Comparison of ENCODE assay signal across 26 cellular contexts in the genomic region with DNA sequence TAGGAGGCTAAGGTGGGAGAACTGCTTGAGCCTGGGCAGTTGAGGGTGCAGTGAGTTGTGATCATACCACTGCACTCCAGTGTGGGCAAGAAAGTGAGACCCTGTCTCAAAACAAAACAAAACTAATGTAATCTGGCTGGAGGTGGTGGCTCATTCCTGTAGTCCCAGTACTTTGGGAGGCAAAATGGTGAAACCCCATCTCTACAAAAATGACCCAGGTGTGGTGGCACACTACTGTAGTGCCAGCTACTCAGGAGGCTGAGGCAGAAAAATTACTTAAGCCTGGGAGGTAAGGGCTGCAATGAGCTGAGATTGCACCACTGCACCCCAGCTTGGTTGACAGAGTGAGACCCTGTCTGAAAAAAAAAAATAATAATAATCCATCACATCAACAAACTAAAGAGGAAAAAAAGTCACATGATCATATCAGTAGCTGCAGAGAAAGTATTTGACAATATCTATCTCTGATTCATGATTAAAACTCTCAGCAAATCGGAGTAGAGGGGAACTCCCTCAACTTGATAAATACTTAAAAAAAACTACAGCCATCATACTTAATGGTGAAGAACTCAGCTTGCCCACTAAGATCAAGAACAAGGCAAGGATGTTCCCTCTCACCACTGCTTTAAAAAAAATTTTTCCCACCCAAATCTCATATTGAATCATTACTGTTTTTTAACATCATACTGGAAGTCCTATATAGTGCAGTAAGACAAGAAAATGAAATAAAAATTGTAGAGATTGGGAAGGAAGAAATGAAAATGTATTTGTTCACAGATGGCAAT.
"Had no signal": no experiment of that assay in that cellular context is flagged by ENCODE, and none has a peak within 500 bp of the region (broad histone marks: within the 10 kb centered on the region; RNA-seq: fewer than 3 reads in every experiment).

No MANE protein-coding gene starts in this region.

- H3K27ac ChIP-seq: neural progenitor cell, SJCRH30, suprapubic skin, tibial artery had no signal

- H3K4me3 Mint-ChIP-seq: dendritic cell treated with granulocyte-macrophage colony-stimulating factor and Interleukin-4, amounts not matched to agents 40 ng/mL and 50 ng/mL, for 4 days; endodermal cell; immature natural killer cell; naive thymus-derived CD4-positive, alpha-beta T cell; neural progenitor cell; T-helper 17 cell had no signal

- H3K4me3 ChIP-seq: neural progenitor cell, SJCRH30, suprapubic skin, tibial artery had no signal

- ATAC-seq: esophagus mucosa; left colon; naive thymus-derived CD4-positive, alpha-beta T cell; right cardiac atrium; SK-N-SH treated with all-trans-retinoic acid at 6 μM for 48 hours; T-helper 17 cell had no signal

- H3K9me3 ChIP-seq: SJCRH30, suprapubic skin had no signal

- H3K27me3 Mint-ChIP-seq: dendritic cell treated with granulocyte-macrophage colony-stimulating factor and Interleukin-4, amounts not matched to agents 40 ng/mL and 50 ng/mL, for 4 days; naive thymus-derived CD4-positive, alpha-beta T cell; T-helper 17 cell had no signal

- H3K9ac ChIP-seq: neural progenitor cell had no signal

- H3K4me1 ChIP-seq: neural progenitor cell, SJCRH30 had no signal

- H3K27ac Mint-ChIP-seq: activated T-helper 2 cell treated with anti-CD3 and anti-CD28 coated beads, Interferon-gamma antibody, Interleukin-2, Interleukin-4, amounts not matched to agents 10 μg/mL and 5 μg/mL and 100 μg/mL, durations not matched to agents 14 hours and 24 hours and 36 hours; dendritic cell treated with granulocyte-macrophage colony-stimulating factor and Interleukin-4, amounts not matched to agents 40 ng/mL and 50 ng/mL, for 4 days; endodermal cell; immature natural killer cell; neural progenitor cell; T-helper 17 cell had no signal

- H3K36me3 ChIP-seq: neural progenitor cell, SJCRH30, suprapubic skin, tibial artery had no signal

- H3K27me3 ChIP-seq: neural progenitor cell, SJCRH30, suprapubic skin, tibial artery had no signal

- DNase-seq: activated CD4-positive, alpha-beta T cell treated with anti-CD3 and anti-CD28 coated beads, Interleukin-2, amount 50 U/mL, for 1 hour; activated CD4-positive, CD25-positive, alpha-beta regulatory T cell treated with anti-CD3 and anti-CD28 coated beads, Interleukin-2, amount 50 U/mL, for 72 hours; amygdala; central memory CD4-positive, alpha-beta T cell; endodermal cell; foreskin fibroblast; head of caudate nucleus; hippocampal formation; immature natural killer cell; kidney; left colon; mammary epithelial cell; midbrain; naive thymus-derived CD4-positive, alpha-beta T cell; right cardiac atrium; SJCRH30; stimulated activated CD4-positive, alpha-beta T cell treated with anti-CD3 and anti-CD28 coated beads, Interleukin-2, amount 100 ng/mL, for 48 hours; T-helper 17 cell; T1000; tibial artery had no signal
